Comparison of ENCODE assay signal across 1 cellular context in the genomic region with DNA sequence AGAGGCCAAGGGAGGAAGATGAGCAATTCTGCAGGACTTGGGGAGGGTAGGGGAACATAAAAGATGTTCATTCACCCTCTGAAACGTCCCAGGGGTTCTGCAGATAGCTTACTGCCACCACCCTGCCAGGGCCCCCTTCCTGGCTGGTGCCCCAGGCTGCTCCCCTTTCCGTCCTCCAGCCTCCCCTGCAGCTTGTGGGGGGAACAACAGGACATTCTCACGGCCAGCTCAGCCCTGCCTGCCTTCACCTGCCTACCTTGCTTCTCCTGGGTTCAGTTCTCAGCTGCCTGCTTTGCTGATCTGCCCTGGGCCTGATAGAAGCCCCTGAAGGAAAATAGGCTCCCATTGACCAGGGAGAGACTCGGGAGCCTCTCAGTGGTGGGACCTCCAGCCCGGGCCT.
TF ChIP-seq lines count a peak whose summit lies in the region.

No MANE protein-coding gene starts in this region.

TF ChIP-seq in GM23338, 12 proteins besides CTCF, POLR2A, EP300 and RAD21 (continued from another document):
- TF ChIP-seq, protein P1, sequence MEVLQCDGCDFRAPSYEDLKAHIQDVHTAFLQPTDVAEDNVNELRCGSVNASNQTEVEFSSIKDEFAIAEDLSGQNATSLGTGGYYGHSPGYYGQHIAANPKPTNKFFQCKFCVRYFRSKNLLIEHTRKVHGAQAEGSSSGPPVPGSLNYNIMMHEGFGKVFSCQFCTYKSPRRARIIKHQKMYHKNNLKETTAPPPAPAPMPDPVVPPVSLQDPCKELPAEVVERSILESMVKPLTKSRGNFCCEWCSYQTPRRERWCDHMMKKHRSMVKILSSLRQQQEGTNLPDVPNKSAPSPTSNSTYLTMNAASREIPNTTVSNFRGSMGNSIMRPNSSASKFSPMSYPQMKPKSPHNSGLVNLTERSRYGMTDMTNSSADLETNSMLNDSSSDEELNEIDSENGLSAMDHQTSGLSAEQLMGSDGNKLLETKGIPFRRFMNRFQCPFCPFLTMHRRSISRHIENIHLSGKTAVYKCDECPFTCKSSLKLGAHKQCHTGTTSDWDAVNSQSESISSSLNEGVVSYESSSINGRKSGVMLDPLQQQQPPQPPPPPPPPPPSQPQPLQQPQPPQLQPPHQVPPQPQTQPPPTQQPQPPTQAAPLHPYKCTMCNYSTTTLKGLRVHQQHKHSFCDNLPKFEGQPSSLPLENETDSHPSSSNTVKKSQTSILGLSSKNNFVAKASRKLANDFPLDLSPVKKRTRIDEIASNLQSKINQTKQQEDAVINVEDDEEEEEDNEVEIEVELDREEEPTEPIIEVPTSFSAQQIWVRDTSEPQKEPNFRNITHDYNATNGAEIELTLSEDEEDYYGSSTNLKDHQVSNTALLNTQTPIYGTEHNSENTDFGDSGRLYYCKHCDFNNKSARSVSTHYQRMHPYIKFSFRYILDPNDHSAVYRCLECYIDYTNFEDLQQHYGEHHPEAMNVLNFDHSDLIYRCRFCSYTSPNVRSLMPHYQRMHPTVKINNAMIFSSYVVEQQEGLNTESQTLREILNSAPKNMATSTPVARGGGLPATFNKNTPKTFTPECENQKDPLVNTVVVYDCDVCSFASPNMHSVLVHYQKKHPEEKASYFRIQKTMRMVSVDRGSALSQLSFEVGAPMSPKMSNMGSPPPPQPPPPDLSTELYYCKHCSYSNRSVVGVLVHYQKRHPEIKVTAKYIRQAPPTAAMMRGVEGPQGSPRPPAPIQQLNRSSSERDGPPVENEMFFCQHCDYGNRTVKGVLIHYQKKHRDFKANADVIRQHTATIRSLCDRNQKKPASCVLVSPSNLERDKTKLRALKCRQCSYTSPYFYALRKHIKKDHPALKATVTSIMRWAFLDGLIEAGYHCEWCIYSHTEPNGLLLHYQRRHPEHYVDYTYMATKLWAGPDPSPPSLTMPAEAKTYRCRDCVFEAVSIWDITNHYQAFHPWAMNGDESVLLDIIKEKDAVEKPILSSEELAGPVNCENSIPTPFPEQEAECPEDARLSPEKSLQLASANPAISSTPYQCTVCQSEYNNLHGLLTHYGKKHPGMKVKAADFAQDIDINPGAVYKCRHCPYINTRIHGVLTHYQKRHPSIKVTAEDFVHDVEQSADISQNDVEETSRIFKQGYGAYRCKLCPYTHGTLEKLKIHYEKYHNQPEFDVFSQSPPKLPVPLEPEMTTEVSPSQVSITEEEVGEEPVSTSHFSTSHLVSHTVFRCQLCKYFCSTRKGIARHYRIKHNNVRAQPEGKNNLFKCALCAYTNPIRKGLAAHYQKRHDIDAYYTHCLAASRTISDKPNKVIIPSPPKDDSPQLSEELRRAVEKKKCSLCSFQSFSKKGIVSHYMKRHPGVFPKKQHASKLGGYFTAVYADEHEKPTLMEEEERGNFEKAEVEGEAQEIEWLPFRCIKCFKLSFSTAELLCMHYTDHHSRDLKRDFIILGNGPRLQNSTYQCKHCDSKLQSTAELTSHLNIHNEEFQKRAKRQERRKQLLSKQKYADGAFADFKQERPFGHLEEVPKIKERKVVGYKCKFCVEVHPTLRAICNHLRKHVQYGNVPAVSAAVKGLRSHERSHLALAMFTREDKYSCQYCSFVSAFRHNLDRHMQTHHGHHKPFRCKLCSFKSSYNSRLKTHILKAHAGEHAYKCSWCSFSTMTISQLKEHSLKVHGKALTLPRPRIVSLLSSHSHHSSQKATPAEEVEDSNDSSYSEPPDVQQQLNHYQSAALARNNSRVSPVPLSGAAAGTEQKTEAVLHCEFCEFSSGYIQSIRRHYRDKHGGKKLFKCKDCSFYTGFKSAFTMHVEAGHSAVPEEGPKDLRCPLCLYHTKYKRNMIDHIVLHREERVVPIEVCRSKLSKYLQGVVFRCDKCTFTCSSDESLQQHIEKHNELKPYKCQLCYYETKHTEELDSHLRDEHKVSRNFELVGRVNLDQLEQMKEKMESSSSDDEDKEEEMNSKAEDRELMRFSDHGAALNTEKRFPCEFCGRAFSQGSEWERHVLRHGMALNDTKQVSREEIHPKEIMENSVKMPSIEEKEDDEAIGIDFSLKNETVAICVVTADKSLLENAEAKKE (CRISPR knock-in tag; IDR thresholded peaks at IDR 0.05), result no peak
- TF ChIP-seq EZH2phosphoT487 (IDR thresholded peaks at IDR 0.05; ENCODE audit: unreplicated experiment), result no peak
- TF ChIP-seq ZNF331 (CRISPR knock-in tag; IDR thresholded peaks at IDR 0.05; ENCODE audit: low read depth), result no peak
- TF ChIP-seq, protein P2, sequence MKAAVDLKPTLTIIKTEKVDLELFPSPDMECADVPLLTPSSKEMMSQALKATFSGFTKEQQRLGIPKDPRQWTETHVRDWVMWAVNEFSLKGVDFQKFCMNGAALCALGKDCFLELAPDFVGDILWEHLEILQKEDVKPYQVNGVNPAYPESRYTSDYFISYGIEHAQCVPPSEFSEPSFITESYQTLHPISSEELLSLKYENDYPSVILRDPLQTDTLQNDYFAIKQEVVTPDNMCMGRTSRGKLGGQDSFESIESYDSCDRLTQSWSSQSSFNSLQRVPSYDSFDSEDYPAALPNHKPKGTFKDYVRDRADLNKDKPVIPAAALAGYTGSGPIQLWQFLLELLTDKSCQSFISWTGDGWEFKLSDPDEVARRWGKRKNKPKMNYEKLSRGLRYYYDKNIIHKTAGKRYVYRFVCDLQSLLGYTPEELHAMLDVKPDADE (IDR thresholded peaks at IDR 0.05), result no peak
- no peak for TF ChIP-seq JUNB (IDR thresholded peaks at IDR 0.05; ENCODE audit: unreplicated experiment)
- TF ChIP-seq EZH2 (IDR thresholded peaks at IDR 0.05; ENCODE audit: low read depth, unreplicated experiment), result no peak
- no peak for TF ChIP-seq NANOG (IDR thresholded peaks at IDR 0.05; ENCODE audit: borderline replicate concordance)
